Comparison of ENCODE assay signal across 18 cellular contexts in the genomic region with DNA sequence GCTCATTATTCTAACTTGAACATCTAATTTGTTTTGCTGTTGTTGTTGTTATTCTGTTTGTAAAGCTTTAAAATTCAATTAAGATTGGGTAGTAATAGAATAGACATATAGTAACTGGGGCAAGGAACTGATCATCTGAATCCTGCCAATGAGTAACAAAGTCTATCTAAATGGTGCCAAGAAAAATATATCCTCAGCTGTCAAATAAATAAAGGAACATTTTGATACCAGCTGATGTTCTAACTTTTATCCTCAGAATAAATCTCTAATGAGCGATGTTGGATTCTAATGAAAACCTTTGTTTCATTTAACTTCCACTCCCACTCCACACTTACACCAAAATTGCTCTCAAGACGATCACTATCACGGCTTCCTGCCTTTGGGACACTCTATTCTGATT.
DNase-seq lines count a peak whose midpoint lies in the region; ATAC-seq and TF ChIP-seq lines count a peak whose summit lies in the region.
"Had no signal": no experiment of that assay in that cellular context is flagged by ENCODE, and none has a peak within 500 bp of the region (broad histone marks: within the 10 kb centered on the region; RNA-seq: fewer than 3 reads in every experiment).

No MANE protein-coding gene starts in this region.

- no peaks in the 10 kb centered on the region for H3K4me1 ChIP-seq in GM23338 (ENCODE audit: insufficient read depth)

- no peak overlapping the region for H3K27ac Mint-ChIP-seq in GM23338
- H3K27ac Mint-ChIP-seq: B cell; CD4-positive, CD25-positive, alpha-beta regulatory T cell; CD8-positive, alpha-beta memory T cell; H9; IgD-negative memory B cell had no signal

- peaks cover 2% of the 10 kb centered on the region for H3K27me3 Mint-ChIP-seq in GM23338 (ENCODE audit: insufficient read depth, low read depth, poor library complexity)
- H3K27me3 Mint-ChIP-seq: B cell; CD4-positive, CD25-positive, alpha-beta regulatory T cell; CD8-positive, alpha-beta memory T cell; IgD-negative memory B cell had no signal

- H4K20me1 ChIP-seq in GM23338 (replicated peaks; ENCODE audit: insufficient read depth) = no peaks in the 10 kb centered on the region

- no peaks in the 10 kb centered on the region for H3K9me3 Mint-ChIP-seq in GM23338
- H3K9me3 Mint-ChIP-seq: H9 had no signal

- in situ Hi-C loops in Caki2 (cut with HindIII; ENCODE audit: low pct_unique_long_range_greater_than_20kb, low sequenced_read_pairs) = no loop called here

- H3K4me2 ChIP-seq in GM23338 = no peak overlapping the region

- no peaks in the 10 kb centered on the region for H3F3A ChIP-seq in GM23338 (replicated peaks; ENCODE audit: low read depth)

- H3K4me1 Mint-ChIP-seq in GM23338 = no peaks in the 10 kb centered on the region
- H3K4me1 Mint-ChIP-seq: B cell; CD4-positive, CD25-positive, alpha-beta regulatory T cell; CD8-positive, alpha-beta memory T cell; H9; IgD-negative memory B cell had no signal

- no peaks in the 10 kb centered on the region for H3K79me2 ChIP-seq in GM23338 (replicated peaks; ENCODE audit: insufficient read depth)

- no peak for TF ChIP-seq CTCF in fibroblast of mammary gland (conservative IDR thresholded peaks at IDR 0.05; ENCODE audit: control insufficient read depth, insufficient read depth, low read depth, low read length)
- no peak for TF ChIP-seq CTCF in GM23338 (conservative IDR thresholded peaks at IDR 0.05; ENCODE audit: low read depth in 2 of 2)

- no peaks in the 10 kb centered on the region for H3K36me3 Mint-ChIP-seq in GM23338 (ENCODE audit: low read depth)
- H3K36me3 Mint-ChIP-seq: CD4-positive, CD25-positive, alpha-beta regulatory T cell; CD8-positive, alpha-beta memory T cell; IgD-negative memory B cell had no signal

- H3K4me3 Mint-ChIP-seq in GM23338 = no peak overlapping the region
- H3K4me3 Mint-ChIP-seq: B cell; CD4-positive, CD25-positive, alpha-beta regulatory T cell; CD8-positive, alpha-beta memory T cell; H9; IgD-negative memory B cell had no signal

- no peak overlapping the region for H3K4me3 ChIP-seq in fibroblast of mammary gland (ENCODE audit: control insufficient read depth, low read depth, low read length)
- no peak overlapping the region for H3K4me3 ChIP-seq in GM23338

- no peaks in the 10 kb centered on the region for H3K36me3 ChIP-seq in GM23338 (ENCODE audit: insufficient read depth)

- peak; percentile 11 for DNase-seq in Caki2 (ENCODE audit: low read depth)
- DNase-seq in NCI-H446 treated with DMSO at 0.1 percent for 48 hours (lab: John Stamatoyannopoulos, UW) = peak; percentile 71
- DNase-seq in fibroblast of mammary gland (ENCODE audit: low read depth) = peak; percentile 2
- peak; percentile 7 for DNase-seq in kidney glomerular epithelial cell (lab: John Stamatoyannopoulos, UW)
- DNase-seq in GM23338 (ENCODE audit: low spot score) = no peak
- no peak for DNase-seq in stimulated activated CD4-positive, alpha-beta T cell treated with anti-CD3 and anti-CD28 coated beads, Interleukin-15, amount 100 ng/mL, for 24 hours
- DNase-seq: C1 segment of cervical spinal cord; CD4-positive, CD25-positive, alpha-beta regulatory T cell; CD8-positive, alpha-beta memory T cell; COR-L47; DMS79 treated with DMSO at 0.1 percent for 48 hours; GF-D8; H9 had no signal

- H3K27ac ChIP-seq in GM23338 (ENCODE audit: low read depth) = no peak overlapping the region

- H3K27me3 ChIP-seq in GM23338 (ENCODE audit: insufficient read depth) = no peaks in the 10 kb centered on the region

- no peaks in the 10 kb centered on the region for H3K9me2 ChIP-seq in GM23338 (ENCODE audit: insufficient read depth)

- ATAC-seq in GM23338 = no peak
- ATAC-seq in GM18498 (IDR thresholded peaks at IDR 0.05; ENCODE audit: unreplicated experiment) = no peak
- ATAC-seq in HG03439 (IDR thresholded peaks at IDR 0.05; ENCODE audit: unreplicated experiment) = no peak
- ATAC-seq: HepG2 had no signal

- no peak overlapping the region for H2AFZ ChIP-seq in GM23338

TF ChIP-seq in GM23338, 12 proteins besides CTCF, POLR2A, EP300 and RAD21:
- TF ChIP-seq EZH2phosphoT487 (IDR thresholded peaks at IDR 0.05; ENCODE audit: unreplicated experiment) (no peak), ZNF114 (CRISPR knock-in tag; IDR thresholded peaks at IDR 0.05) (no peak)

Comparison
In these comparisons a context has a peak if more than half of its experiments do, and no peak if none do; other contexts are left out.
1. DNase-seq: peak in Caki2 (single experiment), NCI-H446 treated with DMSO at 0.1 percent for 48 hours (single experiment), fibroblast of mammary gland (single experiment) and kidney glomerular epithelial cell (single experiment); none in GM23338 (single experiment) and stimulated activated CD4-positive, alpha-beta T cell treated with anti-CD3 and anti-CD28 coated beads, Interleukin-15, amount 100 ng/mL, for 24 hours (single experiment).